Comparison of ENCODE assay signal across 8 cellular contexts in the genomic region with DNA sequence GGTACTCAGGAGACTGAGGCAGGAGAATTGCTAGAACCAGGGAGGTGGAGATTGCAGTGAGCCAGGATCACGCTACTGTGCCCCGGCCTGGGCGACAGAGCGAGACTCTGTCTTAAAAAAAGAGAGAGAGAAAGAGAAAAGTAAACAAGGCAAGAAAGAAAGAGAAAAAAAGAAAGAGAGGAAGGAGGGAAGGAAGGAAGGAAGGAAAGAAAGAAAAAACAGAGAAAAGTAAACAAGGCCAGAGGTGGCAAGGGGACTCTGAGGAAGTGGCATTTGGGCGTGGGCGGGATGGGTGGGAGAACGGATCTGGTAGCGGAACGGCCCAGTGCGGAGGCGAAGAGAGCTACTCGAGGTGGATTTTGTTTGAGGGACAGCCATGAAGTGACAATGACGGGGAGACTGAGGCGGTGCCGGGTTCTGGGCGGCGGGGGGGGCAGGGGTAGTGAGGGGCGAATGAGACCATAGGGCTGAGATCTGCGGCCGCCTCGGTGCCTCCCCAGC. TPM values are rescaled to one million over a fixed set of nuclear protein-coding genes. Genes with fewer than 3 reads are reported as not detected.
DNase-seq lines count a peak whose midpoint lies in the region; ATAC-seq and TF ChIP-seq lines count a peak whose summit lies in the region.

No MANE protein-coding gene starts in this region.

- DNase-seq in Peyer's patch (no peak), esophagus muscularis mucosa (ENCODE audit: extremely low spot score) (no peak), D341Med (ENCODE audit: low spot score) (no peak)
- DNase-seq in stimulated activated CD8-positive, alpha-beta memory T cell treated with anti-CD3 and anti-CD28 coated beads, Interleukin-4, amount 100 ng/mL, for 48 hours = no peak

- H3K27me3 ChIP-seq in Peyer's patch (no peaks in the 10 kb centered on the region), esophagus muscularis mucosa (no peaks in the 10 kb centered on the region), skeletal muscle tissue (ENCODE audit: control insufficient read depth in 3 of 3, insufficient read depth in 3 of 3, low read length in 3 of 3) (peaks cover 0 to 12% (median 11%) of the 10 kb centered on the region in 3 donors)

- no peak for TF ChIP-seq EP300 in esophagus muscularis mucosa (IDR thresholded peaks at IDR 0.05)

- H3K27ac ChIP-seq in Peyer's patch (peak overlapping the region; percentile 89 to 97 (median 90)), esophagus muscularis mucosa (replicated peaks in 1 of 4) (peak overlapping the region; percentile 87 to 89 (median 88)), skeletal muscle tissue (ENCODE audit: low read depth, low read length) (peak overlapping the region; percentile 40)

- TF ChIP-seq POLR2A in Peyer's patch (IDR thresholded peaks at IDR 0.05) = no peak
- no peak for TF ChIP-seq POLR2A in esophagus muscularis mucosa (IDR thresholded peaks at IDR 0.05; ENCODE audit: low read depth)

- H3K4me3 ChIP-seq in Peyer's patch = peak overlapping the region; percentile 70 to 96 (median 90)
- H3K4me3 ChIP-seq in esophagus muscularis mucosa = peak overlapping the region; percentile 69 to 88 (median 83)
- H3K4me3 ChIP-seq in skeletal muscle tissue (ENCODE audit: low read length in 3 of 3) = peak overlapping the region in 2 of 3 donors; percentile 63 to 70

- peak; percentile 13 for ATAC-seq in GM21360 (IDR thresholded peaks at IDR 0.05; ENCODE audit: unreplicated experiment)
- no peak for ATAC-seq in GM21576 (IDR thresholded peaks at IDR 0.05; ENCODE audit: unreplicated experiment)
- ATAC-seq in HG02973 (IDR thresholded peaks at IDR 0.05; ENCODE audit: unreplicated experiment) = no peak

- no peak for TF ChIP-seq CTCF in Peyer's patch (IDR thresholded peaks at IDR 0.05)
- TF ChIP-seq CTCF in esophagus muscularis mucosa (IDR thresholded peaks at IDR 0.05) = no peak

- intact Hi-C loops in esophagus muscularis mucosa (cut with DNase I) = loop anchor here (10.0 kb wide), 1 partner anchor 154 kb away; the partner anchor contains the start of gene PIK3R2

- WGBS in esophagus muscularis mucosa = 22% methylated on average over 19 of the region's 21 CpGs

- H3K36me3 ChIP-seq in Peyer's patch (no peaks in the 10 kb centered on the region), esophagus muscularis mucosa (peaks cover 0 to 10% (median under 1%) of the 10 kb centered on the region in 4 donors), skeletal muscle tissue (ENCODE audit: control insufficient read depth in 3 of 3, insufficient read depth in 3 of 3, low read length in 3 of 3) (no peaks in the 10 kb centered on the region)

- H3K9ac ChIP-seq in skeletal muscle tissue (ENCODE audit: low read depth in 1 of 3, low read length in 3 of 3) = peak overlapping the region in 1 of 3 donors; percentile 32

- no peaks in the 10 kb centered on the region for H3K9me3 ChIP-seq in Peyer's patch
- no peaks in the 10 kb centered on the region for H3K9me3 ChIP-seq in esophagus muscularis mucosa
- H3K9me3 ChIP-seq in skeletal muscle tissue (ENCODE audit: control insufficient read depth in 3 of 3, low read length in 3 of 3) = no peaks in the 10 kb centered on the region

- H3K4me1 ChIP-seq in Peyer's patch (peaks cover 0 to 23% (median 5%) of the 10 kb centered on the region in 4 donors), esophagus muscularis mucosa (peaks cover 12 to 38% (median 30%) of the 10 kb centered on the region in 4 donors), skeletal muscle tissue (ENCODE audit: control insufficient read depth in 3 of 3, insufficient read depth in 3 of 3, low read length in 3 of 3) (peaks cover 0 to 6% (median 6%) of the 10 kb centered on the region in 3 donors)

RNA-seq across cellular contexts. Expression of gene ARRDC2, which starts 7.4 kb away (rescaled TPM):
- total RNA-seq in Peyer's patch = 10 to 100 TPM; 26.8 to 94.9 (median 29.4) TPM
- total RNA-seq in esophagus muscularis mucosa = 10 to 100 TPM; 30.6 to 69.2 (median 62.5) TPM
- 5.7 TPM for total RNA-seq in skeletal muscle tissue

RNA-seq across cellular contexts. Expression of gene KCNN1, which starts 33.6 kb away (rescaled TPM):
- total RNA-seq in Peyer's patch = not detected
- under 1 TPM in 2 of 4 donors, not detected in 2; 0.17 to 0.23 TPM for total RNA-seq in esophagus muscularis mucosa
- 0.52 TPM for total RNA-seq in skeletal muscle tissue

Comparison
In these comparisons a context has a peak if more than half of its experiments do, and no peak if none do; other contexts are left out.
1. H3K27ac ChIP-seq: peak in every context shown above with its lines; median percentile 90 in Peyer's patch; 88 in esophagus muscularis mucosa; 40 in skeletal muscle tissue.